Comparison of ENCODE assay signal across 22 cellular contexts in genomic region chr2:225738735-225739134, GRCh38.
"Had no signal": no experiment of that assay in that cellular context is flagged by ENCODE, and none has a peak within 500 bp of the region (broad histone marks: within the 10 kb centered on the region; RNA-seq: fewer than 3 reads in every experiment).

No MANE protein-coding gene starts in this region.

- H3K4me1 ChIP-seq: left ventricle myocardium inferior, right atrium auricular region, stomach, thyroid gland, upper lobe of left lung had no signal

- H3K36me3 ChIP-seq: left ventricle myocardium inferior, ovary, right atrium auricular region, stomach, thyroid gland, transverse colon, upper lobe of left lung, vagina had no signal

- H3K27ac ChIP-seq: left ventricle myocardium inferior, ovary, right atrium auricular region, skin epidermis, stomach, testis, thyroid gland, transverse colon, upper lobe of left lung, vagina had no signal

- DNase-seq: islet precursor cell; left ventricle myocardium inferior; mesendoderm; naive B cell; natural killer cell; ovary; stimulated activated CD4-positive, alpha-beta T cell treated with anti-CD3 and anti-CD28 coated beads, Interleukin-12 subunit alpha, Interleukin-12 subunit beta, amount 100 ng/mL, for 4 hours; stimulated activated CD4-positive, alpha-beta T cell treated with anti-CD3 and anti-CD28 coated beads, Interleukin-15, amount 100 ng/mL, for 24 hours; stimulated activated CD4-positive, alpha-beta T cell treated with anti-CD3 and anti-CD28 coated beads, Interleukin-2, amount 100 ng/mL, for 24 hours; stimulated activated CD4-positive, alpha-beta T cell treated with anti-CD3 and anti-CD28 coated beads, Interleukin-4, amount 100 ng/mL, for 1 hour; stimulated activated naive B cell treated with anti-CD40 and anti-IgM and Interleukin-4, amounts not matched to agents 10 μg/mL and 1 μg/mL and 100 μg/mL, for 72 hours; stimulated activated naive CD8-positive, alpha-beta T cell treated with anti-CD3 and anti-CD28 coated beads, Interleukin-15, Interleukin-2, amounts not matched to agents 100 U/mL and 50 U/mL, for 24 hours; stomach; testis; thyroid gland; transverse colon; upper lobe of left lung had no signal

- H3K9me3 ChIP-seq: left ventricle myocardium inferior, ovary, right atrium auricular region, stomach, testis, thyroid gland, transverse colon, upper lobe of left lung, vagina had no signal

- ATAC-seq: natural killer cell; sciatic nerve; stimulated activated naive B cell treated with anti-CD40 and anti-IgM and Interleukin-4, amounts not matched to agents 10 μg/mL and 1 μg/mL and 100 μg/mL, for 72 hours; stimulated activated naive CD8-positive, alpha-beta T cell treated with anti-CD3 and anti-CD28 coated beads, Interleukin-15, Interleukin-2, amounts not matched to agents 100 U/mL and 50 U/mL, for 24 hours had no signal

- H3K4me3 ChIP-seq: left ventricle myocardium inferior, lung, ovary, right atrium auricular region, skin epidermis, stomach, testis, thyroid gland, transverse colon, upper lobe of left lung, vagina had no signal

- H3K27me3 ChIP-seq: ovary, right atrium auricular region, stomach, testis, thyroid gland, transverse colon, upper lobe of left lung, vagina had no signal
